8 cellular contexts compared by ENCODE assay signal in the genomic region with DNA sequence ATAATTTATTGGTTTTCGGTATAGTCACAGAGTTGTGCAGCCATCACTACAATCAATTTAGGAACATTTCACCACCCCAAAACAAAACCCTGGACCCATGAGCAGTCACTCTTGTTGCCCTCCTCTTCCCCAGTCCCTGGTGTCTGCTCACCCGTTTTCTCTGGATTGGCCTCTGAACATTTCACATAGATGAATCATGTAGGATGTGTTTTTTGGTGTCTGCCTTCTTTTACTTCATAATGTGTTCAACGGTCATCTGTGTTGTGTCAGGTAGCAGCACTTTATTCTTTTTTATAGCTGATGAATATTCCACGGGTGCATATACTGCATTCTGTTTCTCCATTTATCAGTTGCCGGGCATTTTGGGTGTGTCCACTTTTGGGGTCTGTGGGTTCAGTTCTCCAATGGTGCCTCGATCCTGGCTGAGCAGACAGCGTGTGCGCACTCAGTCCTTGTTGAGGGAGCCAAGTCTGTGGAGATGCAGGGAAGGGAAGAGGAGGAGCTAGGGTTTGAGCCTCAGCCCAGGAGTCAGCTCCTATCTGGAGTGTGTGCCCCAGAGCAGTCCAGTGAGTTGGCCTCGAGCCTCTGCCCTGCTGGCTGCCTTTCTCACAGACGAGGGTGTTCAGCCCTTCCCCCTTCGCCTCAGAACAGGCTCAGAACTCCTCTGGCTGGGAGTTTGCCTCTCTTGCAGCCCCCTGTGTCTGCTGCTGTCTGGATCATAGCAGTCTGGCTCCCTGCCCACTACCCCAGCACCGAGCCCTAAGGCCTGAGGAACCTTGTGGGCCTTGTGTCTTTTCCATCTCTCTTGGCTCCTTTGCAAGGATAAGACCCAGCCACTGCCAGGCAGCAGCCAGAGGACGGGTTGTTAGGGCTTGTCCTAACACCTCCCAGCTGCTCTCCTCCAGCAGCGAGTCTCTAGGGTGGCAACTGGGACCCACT. TPM values are rescaled to one million over a fixed set of nuclear protein-coding genes. Genes with fewer than 3 reads are reported as not detected.
DNase-seq lines count a peak whose midpoint lies in the region; ATAC-seq and TF ChIP-seq lines count a peak whose summit lies in the region.

No MANE protein-coding gene starts in this region.

- intact Hi-C loops in A673 (cut with micrococcal nuclease; ENCODE audit: unreplicated experiment): no loop called here
- intact Hi-C loops in uterus (cut with DNase I; ENCODE audit: low total_unique reads): loop anchor here (10.0 kb wide), 1 partner anchor 295 kb away; a partner anchor contains a TSS

- CTCF ChIA-PET in A673 (lab: Charles Lee): interaction anchor here (1.1 kb wide), 1 partner anchor 44 kb away, joined by 4 read pairs; no protein-coding TSS in a partner anchor

- H3K27me3 ChIP-seq in A673 (replicated peaks; ENCODE audit: insufficient read depth, low read depth, low read length, poor library complexity): no peaks in the 10 kb centered on the region
- H3K27me3 ChIP-seq in mesendoderm (ENCODE audit: insufficient read depth, low read length, poor library complexity): no peaks in the 10 kb centered on the region
- H3K27me3 ChIP-seq in uterus: no peaks in the 10 kb centered on the region

- H2BK5ac ChIP-seq in mesendoderm (ENCODE audit: low read length): no peak overlapping the region

- no peak overlapping the region for H3K23ac ChIP-seq in mesendoderm (ENCODE audit: low read length)

- no peak overlapping the region for H4K8ac ChIP-seq in mesendoderm (ENCODE audit: low read depth, low read length)

- no peak overlapping the region for H3K18ac ChIP-seq in mesendoderm (ENCODE audit: low read length)

- peak overlapping the region; percentile 73 for H3K56ac ChIP-seq in mesendoderm (ENCODE audit: low read length)

- no peak overlapping the region for H3K27ac ChIP-seq in A673 (ENCODE audit: low read depth, low read length, poor library complexity, severe bottlenecking)
- H3K27ac ChIP-seq in cingulate gyrus (ENCODE audit: low read depth, low read length): peak overlapping the region; percentile 56
- H3K27ac ChIP-seq in mesendoderm (ENCODE audit: low read depth, low read length): no peak overlapping the region
- peak overlapping the region; percentile 43 to 99 for H3K27ac ChIP-seq in uterus

- ATAC-seq in GM21515 (IDR thresholded peaks at IDR 0.05; ENCODE audit: unreplicated experiment): no peak

- H3K4me3 ChIP-seq in A673 (ENCODE audit: low read depth, low read length, poor library complexity, severe bottlenecking) (peak overlapping the region; percentile 87), mesendoderm (ENCODE audit: low read length) (no peak overlapping the region), uterus (peak overlapping the region; percentile 7)

- TF ChIP-seq CTCF in A673 (conservative IDR thresholded peaks at IDR 0.05; ENCODE audit: low read depth, low read length) (no peak), uterus (IDR thresholded peaks at IDR 0.05) (no peak)

- H3K36me3 ChIP-seq in A673 (ENCODE audit: insufficient read depth, low read length, poor library complexity, severe bottlenecking) (peaks cover 40% of the 10 kb centered on the region), mesendoderm (ENCODE audit: control insufficient read depth, insufficient read depth, low read length) (peaks cover 11% of the 10 kb centered on the region), uterus (no peaks in the 10 kb centered on the region)

- POLR2A ChIA-PET in A673 (lab: Charles Lee; ENCODE audit: low non-redundant PET): interaction anchor here (0.6 kb wide), 1 partner anchor 37 kb away, joined by 3 read pairs; no protein-coding TSS in a partner anchor

- no peak overlapping the region for H4K5ac ChIP-seq in mesendoderm (ENCODE audit: low read length)

- no peak overlapping the region for H2AK5ac ChIP-seq in mesendoderm (ENCODE audit: low read length)

- WGBS in mesendoderm (ENCODE audit: extremely low coverage, insufficient coverage, low lambda C conversion rate): no CpG with 5 or more reads among the region's 14 CpGs

- peak overlapping the region; percentile 60 for H3K9ac ChIP-seq in mesendoderm (ENCODE audit: low read length)

- H3K79me2 ChIP-seq in mesendoderm (ENCODE audit: control insufficient read depth, insufficient read depth, low read length): peaks cover 15% of the 10 kb centered on the region

- H2BK15ac ChIP-seq in mesendoderm (replicated peaks; ENCODE audit: low read depth): no peak overlapping the region

- H3K4me2 ChIP-seq in mesendoderm (ENCODE audit: low read length): peak overlapping the region; percentile 31

- H3K4ac ChIP-seq in mesendoderm (ENCODE audit: low read depth, low read length): no peak overlapping the region

- no peaks in the 10 kb centered on the region for H3K9me3 ChIP-seq in A673 (ENCODE audit: low read depth, low read length, poor library complexity, severe bottlenecking)
- no peaks in the 10 kb centered on the region for H3K9me3 ChIP-seq in uterus

- DNase-seq in A673 (ENCODE audit: low spot score) (peak; percentile 18), M059J (ENCODE audit: low read depth) (peak; percentile 42), mesendoderm (no peak), uterus (peak; percentile 50 to 67), GM19240 (ENCODE audit: insufficient read length, low spot score) (no peak), ecto neural progenitor cell (ENCODE audit: low spot score) (no peak)

- TF ChIP-seq POLR2A in uterus (IDR thresholded peaks at IDR 0.05): no peak

- H3K79me1 ChIP-seq in mesendoderm (ENCODE audit: low read length): peaks cover 27% of the 10 kb centered on the region

- BruUV-seq in A673 (replicated peaks; lab: Mats Ljungman, UMichigan): no TSS peak

- no peak overlapping the region for H2BK120ac ChIP-seq in mesendoderm (ENCODE audit: low read depth, low read length)

- H3K4me1 ChIP-seq in A673 (ENCODE audit: insufficient read depth, low read length, poor library complexity, severe bottlenecking) (peaks cover 31% of the 10 kb centered on the region), mesendoderm (ENCODE audit: control insufficient read depth, low read depth, low read length) (peaks cover 18% of the 10 kb centered on the region), uterus (peaks cover 8 to 19% of the 10 kb centered on the region in 2 donors)

RNA-seq across cellular contexts. Expression of a gene that starts 18.0 kb away (rescaled TPM):
- 6.0 and 7.1 TPM in 2 replicates for total RNA-seq in A673 (2021)
- 13.0 and 23.0 TPM in 2 replicates for total RNA-seq in M059J (2014; rRNA removed; shearing (Covaris generic))
- polyA plus RNA-seq in mesendoderm (2013, experiment 1 of 2): 14.5 TPM
- polyA plus RNA-seq in mesendoderm (2013, experiment 2 of 2): 14.4 TPM
- 10 to 100 TPM in 2 of 4 donors, 1 to 10 TPM in 2; 5.7 to 50.9 (median 13.6) TPM for total RNA-seq in uterus

Comparison
In these comparisons a context has a peak if more than half of its experiments do, and no peak if none do; other contexts are left out.
1. DNase-seq: peak in A673 (single experiment), M059J (single experiment) and uterus (2 of 2); none in mesendoderm (single experiment), GM19240 (single experiment) and ecto neural progenitor cell (single experiment).
2. H3K27ac ChIP-seq: peak in cingulate gyrus (single experiment) and uterus (2 of 2); none in A673 (single experiment) and mesendoderm (single experiment).